20 cellular contexts compared by ENCODE assay signal in the genomic region with DNA sequence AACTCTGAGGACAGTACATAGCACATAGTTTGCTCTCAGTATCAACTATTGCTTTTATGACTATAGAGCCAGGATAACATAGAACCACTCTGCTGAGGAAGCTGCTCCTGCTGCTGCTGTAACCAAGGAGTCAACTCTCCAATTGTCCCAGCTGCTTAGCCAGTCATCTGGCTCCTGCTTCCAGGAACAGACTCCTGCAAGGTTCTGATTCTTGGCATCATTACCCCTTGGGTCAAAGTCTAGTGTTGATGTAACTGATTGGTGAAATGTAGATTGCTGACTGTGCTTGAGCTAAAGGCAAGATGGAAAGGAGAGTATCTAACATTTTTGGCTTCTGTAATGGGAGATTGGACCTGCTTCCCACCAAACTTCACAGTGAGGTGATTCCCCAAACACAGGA.
DNase-seq lines count a peak whose midpoint lies in the region; ATAC-seq, FAIRE-seq and TF ChIP-seq lines count a peak whose summit lies in the region.
"Had no signal": no experiment of that assay in that cellular context is flagged by ENCODE, and none has a peak within 500 bp of the region (broad histone marks: within the 10 kb centered on the region; RNA-seq: fewer than 3 reads in every experiment).

No MANE protein-coding gene starts in this region.

- CTCF ChIA-PET in H1 (lab: Charles Lee; ENCODE audit: partially characterized antibody): no interaction called here

- TF ChIP-seq EP300 in H1 (IDR thresholded peaks at IDR 0.05; ENCODE audit: borderline replicate concordance in 1 of 2, low read depth in 2 of 2, low read length in 2 of 2): no peak
- TF ChIP-seq EP300 in sigmoid colon (IDR thresholded peaks at IDR 0.05): no peak

- H3K4me2 ChIP-seq in H1 (ENCODE audit: insufficient read depth in 1 of 2, low read depth in 2 of 2, low read length in 2 of 2): no peak overlapping the region
- no peak overlapping the region for H3K4me2 ChIP-seq in hepatocyte

- no peaks in the 10 kb centered on the region for H4K20me1 ChIP-seq in H1 (replicated peaks in 1 of 2; ENCODE audit: control insufficient read depth in 1 of 2, insufficient read depth in 2 of 2, low read length in 2 of 2)
- H4K20me1 ChIP-seq in hepatocyte (ENCODE audit: insufficient read depth, poor library complexity, severe bottlenecking): no peaks in the 10 kb centered on the region

- no peak overlapping the region for H2AK5ac ChIP-seq in H1 (ENCODE audit: low read depth, low read length)

- H3K4me3 ChIP-seq in H1 (ENCODE audit: extremely low read depth in 1 of 4, insufficient read depth in 2 of 4, low read depth in 3 of 4, low read length in 4 of 4) (no peak overlapping the region), hepatocyte (no peak overlapping the region), pancreas (no peak overlapping the region), sigmoid colon (no peak overlapping the region)
- H3K4me3 ChIP-seq: GM12878, HAP-1 had no signal

- H3K79me2 ChIP-seq in H1 (ENCODE audit: control insufficient read depth in 1 of 2, insufficient read depth in 2 of 2, low read length in 2 of 2) (no peaks in the 10 kb centered on the region), hepatocyte (no peaks in the 10 kb centered on the region)

- TF ChIP-seq CTCF in H1 (IDR thresholded peaks at IDR 0.05; ENCODE audit: control extremely low read depth in 1 of 3, insufficient read depth in 1 of 3, low read depth in 1 of 3, low read length in 3 of 3) (no peak), hepatocyte (IDR thresholded peaks at IDR 0.05; ENCODE audit: poor library complexity) (no peak), pancreas (IDR thresholded peaks at IDR 0.05) (no peak), sigmoid colon (IDR thresholded peaks at IDR 0.05) (no peak)

- no peak for DNase-seq in H1 (ENCODE audit: low read depth in 1 of 2, low spot score in 2 of 2)
- DNase-seq in hepatocyte (ENCODE audit: low spot score): peak; percentile 14
- DNase-seq in pancreas: peak in 3 of 6 donors; percentile 12 to 17 (median 15)
- DNase-seq in sigmoid colon: no peak
- no peak for DNase-seq in ecto neural progenitor cell (ENCODE audit: low spot score)
- no peak for DNase-seq in ureter (ENCODE audit: low spot score)
- DNase-seq: ACHN; BE2C; C1 segment of cervical spinal cord; CD4-positive, CD25-positive, alpha-beta regulatory T cell; CD8-positive, alpha-beta memory T cell; COR-L47; DMS 273 treated with DMSO at 0.1 percent for 48 hours; DMS53; DND-41; EL; GOT3 had no signal

- H3K4me1 ChIP-seq in H1 (replicated peaks in 1 of 4; ENCODE audit: control insufficient read depth in 3 of 4, insufficient read depth in 4 of 4, low read length in 3 of 4) (no peaks in the 10 kb centered on the region), hepatocyte (ENCODE audit: insufficient read depth) (no peaks in the 10 kb centered on the region), pancreas (no peaks in the 10 kb centered on the region), sigmoid colon (no peaks in the 10 kb centered on the region)
- H3K4me1 ChIP-seq: BE2C, HAP-1 had no signal

- H3K27me3 ChIP-seq in H1 (replicated peaks in 1 of 4; ENCODE audit: control insufficient read depth in 3 of 4, extremely low read depth in 1 of 4, insufficient read depth in 3 of 4, low read length in 3 of 4) (no peaks in the 10 kb centered on the region), hepatocyte (no peaks in the 10 kb centered on the region), pancreas (no peaks in the 10 kb centered on the region), sigmoid colon (no peaks in the 10 kb centered on the region)
- H3K27me3 ChIP-seq: BE2C had no signal

- H3K18ac ChIP-seq in H1 (ENCODE audit: extremely low read depth, low read length): no peak overlapping the region

- H2BK5ac ChIP-seq in H1 (ENCODE audit: low read depth, low read length): no peak overlapping the region

- H3K27ac ChIP-seq in H1 (ENCODE audit: low read depth, low read length): no peak overlapping the region
- no peak overlapping the region for H3K27ac ChIP-seq in hepatocyte
- H3K27ac ChIP-seq in pancreas: no peak overlapping the region
- no peak overlapping the region for H3K27ac ChIP-seq in sigmoid colon

- POLR2A ChIA-PET in H1 (lab: Charles Lee; ENCODE audit: partially characterized antibody): no interaction called here

- H4K8ac ChIP-seq in H1 (ENCODE audit: extremely low read depth, insufficient read depth, low read length): no peak overlapping the region

- H3K9me2 ChIP-seq in hepatocyte (replicated peaks; ENCODE audit: insufficient read depth): no peaks in the 10 kb centered on the region

- no peaks in the 10 kb centered on the region for H3K36me3 ChIP-seq in H1 (ENCODE audit: control insufficient read depth in 2 of 4, insufficient read depth in 4 of 4, low read length in 3 of 4)
- no peaks in the 10 kb centered on the region for H3K36me3 ChIP-seq in hepatocyte (replicated peaks; ENCODE audit: insufficient read depth, low read depth)
- no peaks in the 10 kb centered on the region for H3K36me3 ChIP-seq in pancreas
- no peaks in the 10 kb centered on the region for H3K36me3 ChIP-seq in sigmoid colon
- H3K36me3 ChIP-seq: BE2C, HAP-1 had no signal

- intact Hi-C loops in pancreas (cut with DNase I): no loop called here
- intact Hi-C loops in sigmoid colon (cut with DNase I): no loop called here

- no peak for FAIRE-seq in H1 (lab: Jason Lieb, UNC)
- FAIRE-seq in pancreas (lab: Jason Lieb, UNC): no peak
- FAIRE-seq: A204.1, GM12878 had no signal

- no peak overlapping the region for H2BK120ac ChIP-seq in H1 (replicated peaks; ENCODE audit: low read depth, low read length)

- no peak overlapping the region for H2BK20ac ChIP-seq in H1 (ENCODE audit: low read length)

- H3K4ac ChIP-seq in H1 (replicated peaks; ENCODE audit: insufficient read length, low read depth, low read length): no peak overlapping the region

- H3K23ac ChIP-seq in H1 (ENCODE audit: insufficient read length): no peak overlapping the region

- H2AFZ ChIP-seq in H1 (ENCODE audit: low read length): peak overlapping the region; percentile 58; the same call in 1 of the 2 replicates
- H2AFZ ChIP-seq in hepatocyte: no peak overlapping the region

- H2BK15ac ChIP-seq in H1 (ENCODE audit: low read length): no peak overlapping the region

- H2BK12ac ChIP-seq in H1 (ENCODE audit: low read depth, low read length): no peak overlapping the region

- no peak overlapping the region for H3K56ac ChIP-seq in H1 (replicated peaks; ENCODE audit: insufficient read length, low read depth, low read length)

- no peak overlapping the region for H4K91ac ChIP-seq in H1 (replicated peaks; ENCODE audit: insufficient read length, low read length)

- H3K9me3 ChIP-seq in H1 (ENCODE audit: insufficient read depth in 2 of 2, low read depth in 1 of 2, low read length in 1 of 2) (no peaks in the 10 kb centered on the region), hepatocyte (ENCODE audit: low read depth) (no peaks in the 10 kb centered on the region), pancreas (no peaks in the 10 kb centered on the region), sigmoid colon (no peaks in the 10 kb centered on the region)
- H3K9me3 ChIP-seq: BE2C, HAP-1 had no signal

- peak; percentile 43 to 85 (median 83) for ATAC-seq in pancreas
- ATAC-seq: GM12878 had no signal

- TF ChIP-seq RAD21 in H1 (IDR thresholded peaks at IDR 0.05 in 1 of 2, conservative IDR thresholded peaks at IDR 0.05 in 1 of 2; ENCODE audit: low read depth in 2 of 2, low read length in 2 of 2): no peak

- no peak for TF ChIP-seq POLR2A in H1 (IDR thresholded peaks at IDR 0.05; ENCODE audit: control extremely low read depth in 1 of 2, low read depth in 2 of 2, low read length in 2 of 2)
- TF ChIP-seq POLR2A in sigmoid colon (IDR thresholded peaks at IDR 0.05): no peak

- H4K5ac ChIP-seq in H1 (ENCODE audit: insufficient read length, low read depth, low read length): no peak overlapping the region

- H3K14ac ChIP-seq in H1 (ENCODE audit: insufficient read length): no peak overlapping the region

- H3K23me2 ChIP-seq in H1 (ENCODE audit: low read depth, low read length): no peaks in the 10 kb centered on the region; the same call in 1 of the 2 replicates

- H3K9ac ChIP-seq in H1 (replicated peaks in 1 of 4; ENCODE audit: extremely low read depth in 1 of 4, low read depth in 3 of 4, low read length in 3 of 4): no peak overlapping the region

- H3K79me1 ChIP-seq in H1 (ENCODE audit: low read depth, low read length): no peaks in the 10 kb centered on the region

TF ChIP-seq in H1, 55 proteins besides CTCF, POLR2A, EP300 and RAD21:
- TF ChIP-seq JUN (IDR thresholded peaks at IDR 0.05; ENCODE audit: low read depth, low read length): no peak
- no peak for TF ChIP-seq SIRT6 (IDR thresholded peaks at IDR 0.05; ENCODE audit: low read length)
- no peak for TF ChIP-seq ATF3 (IDR thresholded peaks at IDR 0.05; ENCODE audit: insufficient read depth, low read depth, low read length)
- TF ChIP-seq CHD2 (IDR thresholded peaks at IDR 0.05; ENCODE audit: low read length): no peak
- TF ChIP-seq GTF2F1 (IDR thresholded peaks at IDR 0.05; ENCODE audit: borderline replicate concordance, low read depth, low read length): no peak
- TF ChIP-seq, protein P1, sequence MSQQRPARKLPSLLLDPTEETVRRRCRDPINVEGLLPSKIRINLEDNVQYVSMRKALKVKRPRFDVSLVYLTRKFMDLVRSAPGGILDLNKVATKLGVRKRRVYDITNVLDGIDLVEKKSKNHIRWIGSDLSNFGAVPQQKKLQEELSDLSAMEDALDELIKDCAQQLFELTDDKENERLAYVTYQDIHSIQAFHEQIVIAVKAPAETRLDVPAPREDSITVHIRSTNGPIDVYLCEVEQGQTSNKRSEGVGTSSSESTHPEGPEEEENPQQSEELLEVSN (IDR thresholded peaks at IDR 0.05): no peak
- TF ChIP-seq HDAC2 (IDR thresholded peaks at IDR 0.05; ENCODE audit: borderline replicate concordance in 1 of 2, low read depth in 2 of 2, low read length in 2 of 2): no peak
- TF ChIP-seq SAP30 (IDR thresholded peaks at IDR 0.05; ENCODE audit: insufficient read depth, insufficient replicate concordance, low read length): no peak
- no peak for TF ChIP-seq SP2 (IDR thresholded peaks at IDR 0.05; ENCODE audit: low read length)
- TF ChIP-seq MAFK (IDR thresholded peaks at IDR 0.05; ENCODE audit: low read depth, low read length): no peak
- no peak for TF ChIP-seq CREB1 (IDR thresholded peaks at IDR 0.05)
- no peak for TF ChIP-seq KDM1A (IDR thresholded peaks at IDR 0.05; ENCODE audit: borderline replicate concordance, low read length)
- TF ChIP-seq FOSL1 (IDR thresholded peaks at IDR 0.05; ENCODE audit: insufficient read depth, low read depth, low read length): no peak
TF ChIP-seq in H1: peak in this region for 0.
